In the genomic region with DNA sequence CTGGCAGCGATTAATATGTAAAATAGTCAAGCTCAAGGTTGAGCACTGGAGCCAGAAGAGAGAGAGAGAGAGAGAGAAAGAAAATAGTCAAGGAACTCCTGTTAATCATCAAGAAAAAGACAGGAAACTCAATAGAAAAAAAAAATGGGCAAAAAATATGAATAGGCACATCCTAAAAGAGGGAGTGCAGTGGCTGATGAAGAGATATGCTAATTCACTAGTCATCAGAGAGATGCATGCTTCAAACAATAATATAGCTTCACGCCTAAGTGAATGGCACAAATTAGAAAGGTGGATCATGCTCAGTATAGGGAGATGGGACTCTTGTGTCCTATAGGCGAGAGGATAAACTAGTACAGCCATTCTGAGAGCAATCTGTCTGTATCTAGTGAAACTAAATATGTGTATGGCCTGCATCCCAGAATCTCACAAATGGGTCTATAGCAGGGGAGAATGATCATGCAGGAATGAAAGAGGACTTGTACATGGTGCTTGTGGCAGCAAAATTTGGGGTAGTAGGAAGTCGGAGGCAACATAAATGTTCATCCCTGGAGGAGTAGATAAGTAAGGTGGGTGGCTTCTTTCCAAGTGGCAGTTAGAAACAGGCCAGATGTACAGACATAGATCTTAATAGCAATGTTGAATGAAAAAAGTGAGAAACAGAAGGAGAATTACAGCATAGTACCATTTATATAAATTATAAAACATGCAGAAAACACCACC, we compare ENCODE assay signal across 1 cellular context.
TF ChIP-seq lines count a peak whose summit lies in the region.

No MANE protein-coding gene starts in this region.

TF ChIP-seq in K562, 482 proteins besides CTCF, POLR2A, EP300 and RAD21 (continued from another document and continues in another):
- no peak for TF ChIP-seq ZFP1 (CRISPR knock-in tag; IDR thresholded peaks at IDR 0.05)
- no peak for TF ChIP-seq MCM3 (IDR thresholded peaks at IDR 0.05)
- TF ChIP-seq ELF4 (CRISPR knock-in tag; IDR thresholded peaks at IDR 0.05) = no peak
- TF ChIP-seq, protein P1, sequence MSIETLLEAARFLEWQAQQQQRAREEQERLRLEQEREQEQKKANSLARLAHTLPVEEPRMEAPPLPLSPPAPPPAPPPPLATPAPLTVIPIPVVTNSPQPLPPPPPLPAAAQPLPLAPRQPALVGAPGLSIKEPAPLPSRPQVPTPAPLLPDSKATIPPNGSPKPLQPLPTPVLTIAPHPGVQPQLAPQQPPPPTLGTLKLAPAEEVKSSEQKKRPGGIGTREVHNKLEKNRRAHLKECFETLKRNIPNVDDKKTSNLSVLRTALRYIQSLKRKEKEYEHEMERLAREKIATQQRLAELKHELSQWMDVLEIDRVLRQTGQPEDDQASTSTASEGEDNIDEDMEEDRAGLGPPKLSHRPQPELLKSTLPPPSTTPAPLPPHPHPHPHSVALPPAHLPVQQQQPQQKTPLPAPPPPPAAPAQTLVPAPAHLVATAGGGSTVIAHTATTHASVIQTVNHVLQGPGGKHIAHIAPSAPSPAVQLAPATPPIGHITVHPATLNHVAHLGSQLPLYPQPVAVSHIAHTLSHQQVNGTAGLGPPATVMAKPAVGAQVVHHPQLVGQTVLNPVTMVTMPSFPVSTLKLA (conservative IDR thresholded peaks at IDR 0.05) = peak; percentile 30 to 53; a peak in 1 of 4 replicates
- TF ChIP-seq NFE2L1 (tag; IDR thresholded peaks at IDR 0.05; ENCODE audit: borderline replicate concordance, low read depth) = no peak
- TF ChIP-seq RCOR1 (IDR thresholded peaks at IDR 0.05; ENCODE audit: borderline replicate concordance in 1 of 2, low read depth in 2 of 2, low read length in 2 of 2) = 0 out of 4 replicates have a peak, but pooled peaks of 1 of the 2 experiments have one; percentile 52
- peak; percentile 91 for TF ChIP-seq ZNF184 (CRISPR knock-in tag; IDR thresholded peaks at IDR 0.05)
- no peak for TF ChIP-seq RFX1 (IDR thresholded peaks at IDR 0.05)
- TF ChIP-seq ZNF408 (CRISPR knock-in tag; IDR thresholded peaks at IDR 0.05; ENCODE audit: low read depth) = no peak
- TF ChIP-seq EHMT2 (IDR thresholded peaks at IDR 0.05) = no peak; the same call in 1 of the 2 replicates
- 0 out of 2 replicates have a peak, but pooled peaks have one; percentile 12 for TF ChIP-seq GATAD2A (IDR thresholded peaks at IDR 0.05)
- TF ChIP-seq ZNF239 (CRISPR knock-in tag; IDR thresholded peaks at IDR 0.05) = no peak
- TF ChIP-seq MCM7 (IDR thresholded peaks at IDR 0.05) = no peak
- TF ChIP-seq, protein P2, sequence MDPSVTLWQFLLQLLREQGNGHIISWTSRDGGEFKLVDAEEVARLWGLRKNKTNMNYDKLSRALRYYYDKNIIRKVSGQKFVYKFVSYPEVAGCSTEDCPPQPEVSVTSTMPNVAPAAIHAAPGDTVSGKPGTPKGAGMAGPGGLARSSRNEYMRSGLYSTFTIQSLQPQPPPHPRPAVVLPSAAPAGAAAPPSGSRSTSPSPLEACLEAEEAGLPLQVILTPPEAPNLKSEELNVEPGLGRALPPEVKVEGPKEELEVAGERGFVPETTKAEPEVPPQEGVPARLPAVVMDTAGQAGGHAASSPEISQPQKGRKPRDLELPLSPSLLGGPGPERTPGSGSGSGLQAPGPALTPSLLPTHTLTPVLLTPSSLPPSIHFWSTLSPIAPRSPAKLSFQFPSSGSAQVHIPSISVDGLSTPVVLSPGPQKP (CRISPR knock-in tag; IDR thresholded peaks at IDR 0.05) = no peak
- no peak; the same call in 1 of the 2 replicates for TF ChIP-seq ZKSCAN8 (CRISPR knock-in tag; IDR thresholded peaks at IDR 0.05)
- TF ChIP-seq DNMT1 (IDR thresholded peaks at IDR 0.05) = no peak
- TF ChIP-seq KDM1A (IDR thresholded peaks at IDR 0.05) = peak in 1 of 2 experiments; percentile 67; a peak in 2 of 4 replicates
- peak; percentile 58; the same call in 1 of the 2 replicates for TF ChIP-seq SMARCC2 (IDR thresholded peaks at IDR 0.05; ENCODE audit: low read depth)
- no peak for TF ChIP-seq FOXP1 (CRISPR knock-in tag; IDR thresholded peaks at IDR 0.05)
- TF ChIP-seq RBFOX2 (IDR thresholded peaks at IDR 0.05; ENCODE audit: low read depth, low read length) = no peak
- peak; percentile 60 for TF ChIP-seq NFE2 (IDR thresholded peaks at IDR 0.05; ENCODE audit: low read depth)
- TF ChIP-seq ZFP36 (IDR thresholded peaks at IDR 0.05; ENCODE audit: low read depth, low read length, partially characterized antibody) = no peak
- TF ChIP-seq ZNF830 (CRISPR knock-in tag; IDR thresholded peaks at IDR 0.05) = no peak
- TF ChIP-seq BRD4 (IDR thresholded peaks at IDR 0.05) = no peak
- no peak for TF ChIP-seq SMAD2 (IDR thresholded peaks at IDR 0.05; ENCODE audit: low read depth, low read length)
- TF ChIP-seq, protein P3, sequence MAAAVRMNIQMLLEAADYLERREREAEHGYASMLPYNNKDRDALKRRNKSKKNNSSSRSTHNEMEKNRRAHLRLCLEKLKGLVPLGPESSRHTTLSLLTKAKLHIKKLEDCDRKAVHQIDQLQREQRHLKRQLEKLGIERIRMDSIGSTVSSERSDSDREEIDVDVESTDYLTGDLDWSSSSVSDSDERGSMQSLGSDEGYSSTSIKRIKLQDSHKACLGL (CRISPR knock-in tag; IDR thresholded peaks at IDR 0.05; ENCODE audit: borderline replicate concordance, poor library complexity, severe bottlenecking) = no peak
- TF ChIP-seq MAFK (IDR thresholded peaks at IDR 0.05; ENCODE audit: low read length) = no peak
- TF ChIP-seq RB1 (IDR thresholded peaks at IDR 0.05; ENCODE audit: low read depth) = no peak
- TF ChIP-seq, protein P4, sequence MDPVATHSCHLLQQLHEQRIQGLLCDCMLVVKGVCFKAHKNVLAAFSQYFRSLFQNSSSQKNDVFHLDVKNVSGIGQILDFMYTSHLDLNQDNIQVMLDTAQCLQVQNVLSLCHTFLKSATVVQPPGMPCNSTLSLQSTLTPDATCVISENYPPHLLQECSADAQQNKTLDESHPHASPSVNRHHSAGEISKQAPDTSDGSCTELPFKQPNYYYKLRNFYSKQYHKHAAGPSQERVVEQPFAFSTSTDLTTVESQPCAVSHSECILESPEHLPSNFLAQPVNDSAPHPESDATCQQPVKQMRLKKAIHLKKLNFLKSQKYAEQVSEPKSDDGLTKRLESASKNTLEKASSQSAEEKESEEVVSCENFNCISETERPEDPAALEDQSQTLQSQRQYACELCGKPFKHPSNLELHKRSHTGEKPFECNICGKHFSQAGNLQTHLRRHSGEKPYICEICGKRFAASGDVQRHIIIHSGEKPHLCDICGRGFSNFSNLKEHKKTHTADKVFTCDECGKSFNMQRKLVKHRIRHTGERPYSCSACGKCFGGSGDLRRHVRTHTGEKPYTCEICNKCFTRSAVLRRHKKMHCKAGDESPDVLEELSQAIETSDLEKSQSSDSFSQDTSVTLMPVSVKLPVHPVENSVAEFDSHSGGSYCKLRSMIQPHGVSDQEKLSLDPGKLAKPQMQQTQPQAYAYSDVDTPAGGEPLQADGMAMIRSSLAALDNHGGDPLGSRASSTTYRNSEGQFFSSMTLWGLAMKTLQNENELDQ (CRISPR knock-in tag; IDR thresholded peaks at IDR 0.05; ENCODE audit: borderline replicate concordance) = no peak
- TF ChIP-seq PHTF2 (CRISPR knock-in tag; IDR thresholded peaks at IDR 0.05) = no peak
- TF ChIP-seq THRAP3 (IDR thresholded peaks at IDR 0.05; ENCODE audit: borderline replicate concordance) = no peak
- TF ChIP-seq FOXM1 (IDR thresholded peaks at IDR 0.05; ENCODE audit: low read depth) = peak; percentile 43; the same call in 1 of the 2 replicates
- TF ChIP-seq FOXM1 (CRISPR knock-in tag; IDR thresholded peaks at IDR 0.05; ENCODE audit: low read depth) = no peak
- peak; percentile 92 for TF ChIP-seq NFIC (IDR thresholded peaks at IDR 0.05)
- TF ChIP-seq MYNN (IDR thresholded peaks at IDR 0.05) = no peak
- no peak for TF ChIP-seq MYNN (CRISPR knock-in tag; IDR thresholded peaks at IDR 0.05)
- TF ChIP-seq POLR2AphosphoS5 (IDR thresholded peaks at IDR 0.05; ENCODE audit: control insufficient read depth, insufficient read depth, low read depth, low read length) = 0 out of 2 replicates have a peak, but pooled peaks have one; percentile 25
- peak; percentile 75; the same call in 1 of the 2 replicates for TF ChIP-seq ZNF197 (CRISPR knock-in tag; IDR thresholded peaks at IDR 0.05; ENCODE audit: low read depth)
- TF ChIP-seq PTTG1 (tag; IDR thresholded peaks at IDR 0.05; ENCODE audit: low read depth) = no peak
- TF ChIP-seq, protein P5, sequence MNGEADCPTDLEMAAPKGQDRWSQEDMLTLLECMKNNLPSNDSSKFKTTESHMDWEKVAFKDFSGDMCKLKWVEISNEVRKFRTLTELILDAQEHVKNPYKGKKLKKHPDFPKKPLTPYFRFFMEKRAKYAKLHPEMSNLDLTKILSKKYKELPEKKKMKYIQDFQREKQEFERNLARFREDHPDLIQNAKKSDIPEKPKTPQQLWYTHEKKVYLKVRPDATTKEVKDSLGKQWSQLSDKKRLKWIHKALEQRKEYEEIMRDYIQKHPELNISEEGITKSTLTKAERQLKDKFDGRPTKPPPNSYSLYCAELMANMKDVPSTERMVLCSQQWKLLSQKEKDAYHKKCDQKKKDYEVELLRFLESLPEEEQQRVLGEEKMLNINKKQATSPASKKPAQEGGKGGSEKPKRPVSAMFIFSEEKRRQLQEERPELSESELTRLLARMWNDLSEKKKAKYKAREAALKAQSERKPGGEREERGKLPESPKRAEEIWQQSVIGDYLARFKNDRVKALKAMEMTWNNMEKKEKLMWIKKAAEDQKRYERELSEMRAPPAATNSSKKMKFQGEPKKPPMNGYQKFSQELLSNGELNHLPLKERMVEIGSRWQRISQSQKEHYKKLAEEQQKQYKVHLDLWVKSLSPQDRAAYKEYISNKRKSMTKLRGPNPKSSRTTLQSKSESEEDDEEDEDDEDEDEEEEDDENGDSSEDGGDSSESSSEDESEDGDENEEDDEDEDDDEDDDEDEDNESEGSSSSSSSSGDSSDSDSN (IDR thresholded peaks at IDR 0.05; ENCODE audit: borderline replicate concordance in 1 of 2, low read depth in 2 of 2, low read length in 2 of 2) = no peak
- TF ChIP-seq, protein P6, sequence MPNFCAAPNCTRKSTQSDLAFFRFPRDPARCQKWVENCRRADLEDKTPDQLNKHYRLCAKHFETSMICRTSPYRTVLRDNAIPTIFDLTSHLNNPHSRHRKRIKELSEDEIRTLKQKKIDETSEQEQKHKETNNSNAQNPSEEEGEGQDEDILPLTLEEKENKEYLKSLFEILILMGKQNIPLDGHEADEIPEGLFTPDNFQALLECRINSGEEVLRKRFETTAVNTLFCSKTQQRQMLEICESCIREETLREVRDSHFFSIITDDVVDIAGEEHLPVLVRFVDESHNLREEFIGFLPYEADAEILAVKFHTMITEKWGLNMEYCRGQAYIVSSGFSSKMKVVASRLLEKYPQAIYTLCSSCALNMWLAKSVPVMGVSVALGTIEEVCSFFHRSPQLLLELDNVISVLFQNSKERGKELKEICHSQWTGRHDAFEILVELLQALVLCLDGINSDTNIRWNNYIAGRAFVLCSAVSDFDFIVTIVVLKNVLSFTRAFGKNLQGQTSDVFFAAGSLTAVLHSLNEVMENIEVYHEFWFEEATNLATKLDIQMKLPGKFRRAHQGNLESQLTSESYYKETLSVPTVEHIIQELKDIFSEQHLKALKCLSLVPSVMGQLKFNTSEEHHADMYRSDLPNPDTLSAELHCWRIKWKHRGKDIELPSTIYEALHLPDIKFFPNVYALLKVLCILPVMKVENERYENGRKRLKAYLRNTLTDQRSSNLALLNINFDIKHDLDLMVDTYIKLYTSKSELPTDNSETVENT (CRISPR knock-in tag; IDR thresholded peaks at IDR 0.05) = no peak
- TF ChIP-seq, protein P7, sequence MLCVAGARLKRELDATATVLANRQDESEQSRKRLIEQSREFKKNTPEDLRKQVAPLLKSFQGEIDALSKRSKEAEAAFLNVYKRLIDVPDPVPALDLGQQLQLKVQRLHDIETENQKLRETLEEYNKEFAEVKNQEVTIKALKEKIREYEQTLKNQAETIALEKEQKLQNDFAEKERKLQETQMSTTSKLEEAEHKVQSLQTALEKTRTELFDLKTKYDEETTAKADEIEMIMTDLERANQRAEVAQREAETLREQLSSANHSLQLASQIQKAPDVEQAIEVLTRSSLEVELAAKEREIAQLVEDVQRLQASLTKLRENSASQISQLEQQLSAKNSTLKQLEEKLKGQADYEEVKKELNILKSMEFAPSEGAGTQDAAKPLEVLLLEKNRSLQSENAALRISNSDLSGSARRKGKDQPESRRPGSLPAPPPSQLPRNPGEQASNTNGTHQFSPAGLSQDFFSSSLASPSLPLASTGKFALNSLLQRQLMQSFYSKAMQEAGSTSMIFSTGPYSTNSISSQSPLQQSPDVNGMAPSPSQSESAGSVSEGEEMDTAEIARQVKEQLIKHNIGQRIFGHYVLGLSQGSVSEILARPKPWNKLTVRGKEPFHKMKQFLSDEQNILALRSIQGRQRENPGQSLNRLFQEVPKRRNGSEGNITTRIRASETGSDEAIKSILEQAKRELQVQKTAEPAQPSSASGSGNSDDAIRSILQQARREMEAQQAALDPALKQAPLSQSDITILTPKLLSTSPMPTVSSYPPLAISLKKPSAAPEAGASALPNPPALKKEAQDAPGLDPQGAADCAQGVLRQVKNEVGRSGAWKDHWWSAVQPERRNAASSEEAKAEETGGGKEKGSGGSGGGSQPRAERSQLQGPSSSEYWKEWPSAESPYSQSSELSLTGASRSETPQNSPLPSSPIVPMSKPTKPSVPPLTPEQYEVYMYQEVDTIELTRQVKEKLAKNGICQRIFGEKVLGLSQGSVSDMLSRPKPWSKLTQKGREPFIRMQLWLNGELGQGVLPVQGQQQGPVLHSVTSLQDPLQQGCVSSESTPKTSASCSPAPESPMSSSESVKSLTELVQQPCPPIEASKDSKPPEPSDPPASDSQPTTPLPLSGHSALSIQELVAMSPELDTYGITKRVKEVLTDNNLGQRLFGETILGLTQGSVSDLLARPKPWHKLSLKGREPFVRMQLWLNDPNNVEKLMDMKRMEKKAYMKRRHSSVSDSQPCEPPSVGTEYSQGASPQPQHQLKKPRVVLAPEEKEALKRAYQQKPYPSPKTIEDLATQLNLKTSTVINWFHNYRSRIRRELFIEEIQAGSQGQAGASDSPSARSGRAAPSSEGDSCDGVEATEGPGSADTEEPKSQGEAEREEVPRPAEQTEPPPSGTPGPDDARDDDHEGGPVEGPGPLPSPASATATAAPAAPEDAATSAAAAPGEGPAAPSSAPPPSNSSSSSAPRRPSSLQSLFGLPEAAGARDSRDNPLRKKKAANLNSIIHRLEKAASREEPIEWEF (CRISPR knock-in tag; IDR thresholded peaks at IDR 0.05) = 0 out of 2 replicates have a peak, but pooled peaks have one; percentile 73
- no peak for TF ChIP-seq SUPT5H (IDR thresholded peaks at IDR 0.05)
- no peak for TF ChIP-seq ARHGAP35 (IDR thresholded peaks at IDR 0.05; ENCODE audit: partially characterized antibody)
- no peak for TF ChIP-seq BRCA1 (IDR thresholded peaks at IDR 0.05)
- no peak for TF ChIP-seq BRCA1 (CRISPR knock-in tag; IDR thresholded peaks at IDR 0.05)
- TF ChIP-seq FOXJ3 (CRISPR knock-in tag; IDR thresholded peaks at IDR 0.05) = no peak
- no peak for TF ChIP-seq GABPB2 (CRISPR knock-in tag; conservative IDR thresholded peaks at IDR 0.05)
- no peak for TF ChIP-seq HDAC6 (IDR thresholded peaks at IDR 0.05; ENCODE audit: low read depth, low read length)
